22 cellular contexts compared by ENCODE assay signal in the genomic region with DNA sequence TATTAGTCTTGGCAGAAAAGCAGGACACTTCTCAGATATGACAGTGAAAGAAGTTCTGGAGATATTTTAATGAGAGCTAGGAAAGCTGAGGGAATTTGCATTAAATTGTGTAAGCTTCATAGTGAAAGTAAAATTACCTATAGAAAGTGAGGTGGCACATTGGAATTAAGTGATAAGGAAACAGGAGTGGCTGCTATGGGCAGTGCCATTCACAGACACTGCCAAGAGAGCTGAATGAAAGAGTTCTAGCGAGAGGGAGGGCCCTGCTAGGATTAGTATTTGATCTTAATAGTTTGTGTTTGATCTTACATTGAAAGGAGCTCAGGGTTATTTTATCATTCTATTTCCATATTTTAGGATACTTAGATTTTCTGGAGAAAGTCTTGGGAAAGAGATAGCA.
DNase-seq lines count a peak whose midpoint lies in the region; ATAC-seq and TF ChIP-seq lines count a peak whose summit lies in the region.
"Had no signal": no experiment of that assay in that cellular context is flagged by ENCODE, and none has a peak within 500 bp of the region (broad histone marks: within the 10 kb centered on the region; RNA-seq: fewer than 3 reads in every experiment).

No MANE protein-coding gene starts in this region.

- H3K27ac ChIP-seq in RWPE2 (ENCODE audit: poor library complexity, severe bottlenecking): no peak overlapping the region
- H3K27ac ChIP-seq in esophagus muscularis mucosa (replicated peaks in 1 of 4): no peak overlapping the region
- H3K27ac ChIP-seq: A549; BLaER1 treated with 17β-estradiol and CSF1 and Interleukin-3, amounts not matched to agents 10 nM and 100 nM had no signal

- no peaks in the 10 kb centered on the region for H3K36me3 ChIP-seq in RWPE2 (ENCODE audit: low read depth)
- H3K36me3 ChIP-seq in esophagus muscularis mucosa: no peaks in the 10 kb centered on the region
- H3K36me3 ChIP-seq: BE2C; BLaER1 treated with 17β-estradiol and CSF1 and Interleukin-3, amounts not matched to agents 10 nM and 100 nM; HAP-1 had no signal

- WGBS in esophagus muscularis mucosa: 100% methylated on average over 1 of the region's 1 CpG

- ATAC-seq in RWPE2 (ENCODE audit: low read depth) (peak; percentile 60; the same call in 1 of the 3 replicates), HG02588 (IDR thresholded peaks at IDR 0.05; ENCODE audit: unreplicated experiment) (no peak), GM18868 (IDR thresholded peaks at IDR 0.05; ENCODE audit: unreplicated experiment) (no peak)
- ATAC-seq: A549 had no signal

- H3K27me3 ChIP-seq in RWPE2 (ENCODE audit: insufficient read depth, poor library complexity, severe bottlenecking) (no peaks in the 10 kb centered on the region), esophagus muscularis mucosa (no peaks in the 10 kb centered on the region)
- H3K27me3 ChIP-seq: BLaER1 treated with 17β-estradiol and CSF1 and Interleukin-3, amounts not matched to agents 10 nM and 100 nM had no signal

- CTCF ChIA-PET in GM10248 (lab: Yijun Ruan, JAX): no interaction called here

- TF ChIP-seq POLR2A in esophagus muscularis mucosa (IDR thresholded peaks at IDR 0.05; ENCODE audit: low read depth): no peak

- no peak for TF ChIP-seq EP300 in esophagus muscularis mucosa (IDR thresholded peaks at IDR 0.05)

- H3K4me1 ChIP-seq in RWPE2 (ENCODE audit: insufficient read depth, poor library complexity, severe bottlenecking): peaks cover 11% of the 10 kb centered on the region
- no peaks in the 10 kb centered on the region for H3K4me1 ChIP-seq in esophagus muscularis mucosa
- H3K4me1 ChIP-seq: A549; BE2C; BLaER1 treated with 17β-estradiol and CSF1 and Interleukin-3, amounts not matched to agents 10 nM and 100 nM; HAP-1 had no signal

- intact Hi-C loops in esophagus muscularis mucosa (cut with DNase I): no loop called here

- TF ChIP-seq CTCF in RWPE2 (IDR thresholded peaks at IDR 0.05; ENCODE audit: poor library complexity, severe bottlenecking) (no peak), esophagus muscularis mucosa (IDR thresholded peaks at IDR 0.05) (no peak), GM10248 (IDR thresholded peaks at IDR 0.05; ENCODE audit: control extremely low read depth, extremely low read depth, low read depth, missing control alignments) (no peak)

- DNase-seq in NCI-H226 (peak; percentile 45), RWPE2 (ENCODE audit: low spot score) (no peak), esophagus muscularis mucosa (ENCODE audit: extremely low spot score) (peak; percentile 53), SHP77 treated with DMSO at 0.1 percent for 48 hours (lab: John Stamatoyannopoulos, UW) (no peak), GM10248 (ENCODE audit: extremely low spot score) (no peak)
- DNase-seq: 8988T; ACHN; AML-193; BE2C; CD4-positive, alpha-beta T cell; CD8-positive, alpha-beta memory T cell; DMS 273 treated with DMSO at 0.1 percent for 48 hours; DMS79; EL; GDM1; GOT3; HFFc6 had no signal

- no peak overlapping the region for H3K4me3 ChIP-seq in RWPE2 (ENCODE audit: severe bottlenecking)
- no peak overlapping the region for H3K4me3 ChIP-seq in esophagus muscularis mucosa
- H3K4me3 ChIP-seq: A549; BLaER1 treated with 17β-estradiol and CSF1 and Interleukin-3, amounts not matched to agents 10 nM and 100 nM; HAP-1 had no signal

- POLR2A ChIA-PET in GM10248 (lab: Yijun Ruan, JAX): no interaction called here

- no peaks in the 10 kb centered on the region for H3K9me3 ChIP-seq in RWPE2 (ENCODE audit: severe bottlenecking)
- no peaks in the 10 kb centered on the region for H3K9me3 ChIP-seq in esophagus muscularis mucosa
- H3K9me3 ChIP-seq: A549; BE2C; BLaER1 treated with 17β-estradiol and CSF1 and Interleukin-3, amounts not matched to agents 10 nM and 100 nM; HAP-1 had no signal

Comparison
In these comparisons a context has a peak if more than half of its experiments do, and no peak if none do; other contexts are left out.
1. DNase-seq: peak in NCI-H226 (single experiment) and esophagus muscularis mucosa (single experiment); none in RWPE2 (single experiment), SHP77 treated with DMSO at 0.1 percent for 48 hours (single experiment) and GM10248 (single experiment).